1 cellular context compared by ENCODE assay signal in the genomic region with DNA sequence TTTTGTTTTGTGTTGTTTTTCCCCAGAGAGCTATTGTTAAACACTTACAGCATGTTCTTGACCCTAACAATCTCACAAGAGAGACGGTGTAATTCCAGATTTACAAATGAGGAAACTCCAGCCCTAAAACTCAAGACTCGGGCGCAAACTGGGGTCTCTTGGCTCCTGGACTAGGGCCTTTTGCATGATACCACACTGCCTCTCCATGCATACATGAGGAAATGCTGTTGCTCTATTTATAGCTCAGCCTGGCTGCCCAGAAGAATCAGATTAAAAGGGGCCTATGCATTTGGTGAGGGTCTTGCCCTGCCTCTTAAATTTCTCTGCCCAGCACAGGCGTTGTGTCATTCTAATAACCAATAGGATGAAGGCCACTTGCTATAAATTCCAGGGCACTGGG.
TF ChIP-seq lines count a peak whose summit lies in the region.

No MANE protein-coding gene starts in this region.

TF ChIP-seq in H1, 55 proteins besides CTCF, POLR2A, EP300 and RAD21:
- TF ChIP-seq RFX5 (IDR thresholded peaks at IDR 0.05; ENCODE audit: borderline replicate concordance, low read depth, low read length) (no peak), ASH2L (IDR thresholded peaks at IDR 0.05; ENCODE audit: low read length) (no peak), BRCA1 (IDR thresholded peaks at IDR 0.05; ENCODE audit: low read depth, low read length) (no peak), CHD1 (IDR thresholded peaks at IDR 0.05; ENCODE audit: low read depth, low read length) (no peak), SP1 (IDR thresholded peaks at IDR 0.05; ENCODE audit: low read depth, low read length) (no peak), HDAC6 (IDR thresholded peaks at IDR 0.05; ENCODE audit: low read depth, low read length) (no peak), GABPA (IDR thresholded peaks at IDR 0.05; ENCODE audit: borderline replicate concordance, insufficient read depth, low read length) (no peak), NRF1 (IDR thresholded peaks at IDR 0.05; ENCODE audit: low read depth, low read length) (no peak), CEBPB (IDR thresholded peaks at IDR 0.05; ENCODE audit: low read depth, low read length) (no peak), CBX8 (IDR thresholded peaks at IDR 0.05; ENCODE audit: borderline replicate concordance, low read depth, low read length) (no peak), JUND (IDR thresholded peaks at IDR 0.05; ENCODE audit: low read length) (no peak), EZH2 (IDR thresholded peaks at IDR 0.05; ENCODE audit: low read depth, low read length, severe bottlenecking) (no peak), HDAC2 (IDR thresholded peaks at IDR 0.05; ENCODE audit: borderline replicate concordance in 1 of 2, low read depth in 2 of 2, low read length in 2 of 2) (no peak)
- TF ChIP-seq, protein P1, sequence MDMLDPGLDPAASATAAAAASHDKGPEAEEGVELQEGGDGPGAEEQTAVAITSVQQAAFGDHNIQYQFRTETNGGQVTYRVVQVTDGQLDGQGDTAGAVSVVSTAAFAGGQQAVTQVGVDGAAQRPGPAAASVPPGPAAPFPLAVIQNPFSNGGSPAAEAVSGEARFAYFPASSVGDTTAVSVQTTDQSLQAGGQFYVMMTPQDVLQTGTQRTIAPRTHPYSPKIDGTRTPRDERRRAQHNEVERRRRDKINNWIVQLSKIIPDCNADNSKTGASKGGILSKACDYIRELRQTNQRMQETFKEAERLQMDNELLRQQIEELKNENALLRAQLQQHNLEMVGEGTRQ (IDR thresholded peaks at IDR 0.05; ENCODE audit: low read length): no peak
- TF ChIP-seq, protein P2, sequence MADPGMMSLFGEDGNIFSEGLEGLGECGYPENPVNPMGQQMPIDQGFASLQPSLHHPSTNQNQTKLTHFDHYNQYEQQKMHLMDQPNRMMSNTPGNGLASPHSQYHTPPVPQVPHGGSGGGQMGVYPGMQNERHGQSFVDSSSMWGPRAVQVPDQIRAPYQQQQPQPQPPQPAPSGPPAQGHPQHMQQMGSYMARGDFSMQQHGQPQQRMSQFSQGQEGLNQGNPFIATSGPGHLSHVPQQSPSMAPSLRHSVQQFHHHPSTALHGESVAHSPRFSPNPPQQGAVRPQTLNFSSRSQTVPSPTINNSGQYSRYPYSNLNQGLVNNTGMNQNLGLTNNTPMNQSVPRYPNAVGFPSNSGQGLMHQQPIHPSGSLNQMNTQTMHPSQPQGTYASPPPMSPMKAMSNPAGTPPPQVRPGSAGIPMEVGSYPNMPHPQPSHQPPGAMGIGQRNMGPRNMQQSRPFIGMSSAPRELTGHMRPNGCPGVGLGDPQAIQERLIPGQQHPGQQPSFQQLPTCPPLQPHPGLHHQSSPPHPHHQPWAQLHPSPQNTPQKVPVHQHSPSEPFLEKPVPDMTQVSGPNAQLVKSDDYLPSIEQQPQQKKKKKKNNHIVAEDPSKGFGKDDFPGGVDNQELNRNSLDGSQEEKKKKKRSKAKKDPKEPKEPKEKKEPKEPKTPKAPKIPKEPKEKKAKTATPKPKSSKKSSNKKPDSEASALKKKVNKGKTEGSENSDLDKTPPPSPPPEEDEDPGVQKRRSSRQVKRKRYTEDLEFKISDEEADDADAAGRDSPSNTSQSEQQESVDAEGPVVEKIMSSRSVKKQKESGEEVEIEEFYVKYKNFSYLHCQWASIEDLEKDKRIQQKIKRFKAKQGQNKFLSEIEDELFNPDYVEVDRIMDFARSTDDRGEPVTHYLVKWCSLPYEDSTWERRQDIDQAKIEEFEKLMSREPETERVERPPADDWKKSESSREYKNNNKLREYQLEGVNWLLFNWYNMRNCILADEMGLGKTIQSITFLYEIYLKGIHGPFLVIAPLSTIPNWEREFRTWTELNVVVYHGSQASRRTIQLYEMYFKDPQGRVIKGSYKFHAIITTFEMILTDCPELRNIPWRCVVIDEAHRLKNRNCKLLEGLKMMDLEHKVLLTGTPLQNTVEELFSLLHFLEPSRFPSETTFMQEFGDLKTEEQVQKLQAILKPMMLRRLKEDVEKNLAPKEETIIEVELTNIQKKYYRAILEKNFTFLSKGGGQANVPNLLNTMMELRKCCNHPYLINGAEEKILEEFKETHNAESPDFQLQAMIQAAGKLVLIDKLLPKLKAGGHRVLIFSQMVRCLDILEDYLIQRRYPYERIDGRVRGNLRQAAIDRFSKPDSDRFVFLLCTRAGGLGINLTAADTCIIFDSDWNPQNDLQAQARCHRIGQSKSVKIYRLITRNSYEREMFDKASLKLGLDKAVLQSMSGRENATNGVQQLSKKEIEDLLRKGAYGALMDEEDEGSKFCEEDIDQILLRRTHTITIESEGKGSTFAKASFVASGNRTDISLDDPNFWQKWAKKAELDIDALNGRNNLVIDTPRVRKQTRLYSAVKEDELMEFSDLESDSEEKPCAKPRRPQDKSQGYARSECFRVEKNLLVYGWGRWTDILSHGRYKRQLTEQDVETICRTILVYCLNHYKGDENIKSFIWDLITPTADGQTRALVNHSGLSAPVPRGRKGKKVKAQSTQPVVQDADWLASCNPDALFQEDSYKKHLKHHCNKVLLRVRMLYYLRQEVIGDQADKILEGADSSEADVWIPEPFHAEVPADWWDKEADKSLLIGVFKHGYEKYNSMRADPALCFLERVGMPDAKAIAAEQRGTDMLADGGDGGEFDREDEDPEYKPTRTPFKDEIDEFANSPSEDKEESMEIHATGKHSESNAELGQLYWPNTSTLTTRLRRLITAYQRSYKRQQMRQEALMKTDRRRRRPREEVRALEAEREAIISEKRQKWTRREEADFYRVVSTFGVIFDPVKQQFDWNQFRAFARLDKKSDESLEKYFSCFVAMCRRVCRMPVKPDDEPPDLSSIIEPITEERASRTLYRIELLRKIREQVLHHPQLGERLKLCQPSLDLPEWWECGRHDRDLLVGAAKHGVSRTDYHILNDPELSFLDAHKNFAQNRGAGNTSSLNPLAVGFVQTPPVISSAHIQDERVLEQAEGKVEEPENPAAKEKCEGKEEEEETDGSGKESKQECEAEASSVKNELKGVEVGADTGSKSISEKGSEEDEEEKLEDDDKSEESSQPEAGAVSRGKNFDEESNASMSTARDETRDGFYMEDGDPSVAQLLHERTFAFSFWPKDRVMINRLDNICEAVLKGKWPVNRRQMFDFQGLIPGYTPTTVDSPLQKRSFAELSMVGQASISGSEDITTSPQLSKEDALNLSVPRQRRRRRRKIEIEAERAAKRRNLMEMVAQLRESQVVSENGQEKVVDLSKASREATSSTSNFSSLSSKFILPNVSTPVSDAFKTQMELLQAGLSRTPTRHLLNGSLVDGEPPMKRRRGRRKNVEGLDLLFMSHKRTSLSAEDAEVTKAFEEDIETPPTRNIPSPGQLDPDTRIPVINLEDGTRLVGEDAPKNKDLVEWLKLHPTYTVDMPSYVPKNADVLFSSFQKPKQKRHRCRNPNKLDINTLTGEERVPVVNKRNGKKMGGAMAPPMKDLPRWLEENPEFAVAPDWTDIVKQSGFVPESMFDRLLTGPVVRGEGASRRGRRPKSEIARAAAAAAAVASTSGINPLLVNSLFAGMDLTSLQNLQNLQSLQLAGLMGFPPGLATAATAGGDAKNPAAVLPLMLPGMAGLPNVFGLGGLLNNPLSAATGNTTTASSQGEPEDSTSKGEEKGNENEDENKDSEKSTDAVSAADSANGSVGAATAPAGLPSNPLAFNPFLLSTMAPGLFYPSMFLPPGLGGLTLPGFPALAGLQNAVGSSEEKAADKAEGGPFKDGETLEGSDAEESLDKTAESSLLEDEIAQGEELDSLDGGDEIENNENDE (IDR thresholded peaks at IDR 0.05; ENCODE audit: insufficient replicate concordance, low read length): no peak
- TF ChIP-seq, protein P3, sequence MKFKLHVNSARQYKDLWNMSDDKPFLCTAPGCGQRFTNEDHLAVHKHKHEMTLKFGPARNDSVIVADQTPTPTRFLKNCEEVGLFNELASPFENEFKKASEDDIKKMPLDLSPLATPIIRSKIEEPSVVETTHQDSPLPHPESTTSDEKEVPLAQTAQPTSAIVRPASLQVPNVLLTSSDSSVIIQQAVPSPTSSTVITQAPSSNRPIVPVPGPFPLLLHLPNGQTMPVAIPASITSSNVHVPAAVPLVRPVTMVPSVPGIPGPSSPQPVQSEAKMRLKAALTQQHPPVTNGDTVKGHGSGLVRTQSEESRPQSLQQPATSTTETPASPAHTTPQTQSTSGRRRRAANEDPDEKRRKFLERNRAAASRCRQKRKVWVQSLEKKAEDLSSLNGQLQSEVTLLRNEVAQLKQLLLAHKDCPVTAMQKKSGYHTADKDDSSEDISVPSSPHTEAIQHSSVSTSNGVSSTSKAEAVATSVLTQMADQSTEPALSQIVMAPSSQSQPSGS (IDR thresholded peaks at IDR 0.05; ENCODE audit: low read length): no peak
- TF ChIP-seq, protein P4, sequence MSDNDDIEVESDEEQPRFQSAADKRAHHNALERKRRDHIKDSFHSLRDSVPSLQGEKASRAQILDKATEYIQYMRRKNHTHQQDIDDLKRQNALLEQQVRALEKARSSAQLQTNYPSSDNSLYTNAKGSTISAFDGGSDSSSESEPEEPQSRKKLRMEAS (IDR thresholded peaks at IDR 0.05): no peak
TF ChIP-seq in H1: peak in this region for 0.
